Comparison of ENCODE assay signal across 8 cellular contexts in genomic region chr11:103091024-103091423, GRCh38. TPM values are rescaled to one million over a fixed set of nuclear protein-coding genes. Genes with fewer than 3 reads are reported as not detected.
A peak's percentile ranks its signal among the peaks of the same experiment; 100 is the strongest.
DNase-seq lines count a peak whose midpoint lies in the region; ATAC-seq and TF ChIP-seq lines count a peak whose summit lies in the region.

No MANE protein-coding gene starts in this region.

- H3K27ac ChIP-seq in Karpas-422 (ENCODE audit: low read length), result peak overlapping the region; percentile 46
- H3K27ac ChIP-seq in suprapubic skin, result no peak overlapping the region

- no peaks in the 10 kb centered on the region; the same call in 1 of the 2 replicates for H3K9me2 ChIP-seq in Karpas-422 (replicated peaks; ENCODE audit: insufficient read depth, low read length)

- H3K27me3 Mint-ChIP-seq in activated T-helper 2 cell treated with anti-CD3 and anti-CD28 coated beads, Interferon-gamma antibody, Interleukin-2, Interleukin-4, amounts not matched to agents 10 μg/mL and 5 μg/mL and 100 μg/mL, durations not matched to agents 14 hours and 24 hours and 36 hours (ENCODE audit: low read depth), result peaks cover 18% of the 10 kb centered on the region
- H3K27me3 Mint-ChIP-seq in immature natural killer cell (ENCODE audit: low read depth in 3 of 3), result peaks cover 4 to 24% (median 14%) of the 10 kb centered on the region in 3 donors

- no peak for TF ChIP-seq EP300 in suprapubic skin (IDR thresholded peaks at IDR 0.05)

- no peak for ATAC-seq in HG03469 (IDR thresholded peaks at IDR 0.05; ENCODE audit: unreplicated experiment)

- H3K4me3 Mint-ChIP-seq in activated T-helper 2 cell treated with anti-CD3 and anti-CD28 coated beads, Interferon-gamma antibody, Interleukin-2, Interleukin-4, amounts not matched to agents 10 μg/mL and 5 μg/mL and 100 μg/mL, durations not matched to agents 14 hours and 24 hours and 36 hours (ENCODE audit: low read depth), result peak overlapping the region; percentile 89
- H3K4me3 Mint-ChIP-seq in immature natural killer cell, result peak overlapping the region; percentile 91 to 96 (median 95)

- H3K4me3 ChIP-seq in Karpas-422 (ENCODE audit: low read length) (peak overlapping the region; percentile 88), suprapubic skin (peak overlapping the region; percentile 81)

- peak overlapping the region; percentile 73 for H3K4me2 ChIP-seq in Karpas-422 (ENCODE audit: low read depth, low read length, poor library complexity, severe bottlenecking)

- H4K20me1 ChIP-seq in Karpas-422 (ENCODE audit: insufficient read depth, low read depth, low read length), result peaks cover 35% of the 10 kb centered on the region

- peaks cover 28% of the 10 kb centered on the region for H3K4me1 Mint-ChIP-seq in activated T-helper 2 cell treated with anti-CD3 and anti-CD28 coated beads, Interferon-gamma antibody, Interleukin-2, Interleukin-4, amounts not matched to agents 10 μg/mL and 5 μg/mL and 100 μg/mL, durations not matched to agents 14 hours and 24 hours and 36 hours (ENCODE audit: low read depth)
- H3K4me1 Mint-ChIP-seq in immature natural killer cell, result peaks cover 27 to 50% of the 10 kb centered on the region in 2 donors

- DNase-seq in NCI-H345 (lab: John Stamatoyannopoulos, UW) (peak; percentile 39), NCI-H345 treated with DMSO at 0.1 percent for 48 hours (lab: John Stamatoyannopoulos, UW; ENCODE audit: unreplicated experiment) (no peak), Karpas-422 (peak; percentile 79), immature natural killer cell (no peak), suprapubic skin (ENCODE audit: low spot score in 2 of 2) (no peak), NCI-H1694 (lab: John Stamatoyannopoulos, UW) (no peak)
- no peak for DNase-seq in activated T-helper 2 cell treated with anti-CD3 and anti-CD28 coated beads, Interferon-gamma antibody, Interleukin-2, Interleukin-4, amounts not matched to agents 10 μg/mL and 5 μg/mL and 100 μg/mL, durations not matched to agents 14 hours and 24 hours and 36 hours (ENCODE audit: low spot score)

- H3K36me3 ChIP-seq in Karpas-422 (ENCODE audit: insufficient read depth, low read length) (peaks cover 37% of the 10 kb centered on the region), suprapubic skin (peaks cover 4% of the 10 kb centered on the region)

- peaks cover 45% of the 10 kb centered on the region for H3K4me1 ChIP-seq in Karpas-422 (ENCODE audit: low read length)
- H3K4me1 ChIP-seq in suprapubic skin, result peaks cover 31% of the 10 kb centered on the region

- H3K9me3 ChIP-seq in Karpas-422 (ENCODE audit: low read length), result no peaks in the 10 kb centered on the region
- H3K9me3 ChIP-seq in suprapubic skin, result no peaks in the 10 kb centered on the region

- 1% methylated on average over 3 of the region's 3 CpGs for WGBS in suprapubic skin

- H3K9me3 Mint-ChIP-seq in activated T-helper 2 cell treated with anti-CD3 and anti-CD28 coated beads, Interferon-gamma antibody, Interleukin-2, Interleukin-4, amounts not matched to agents 10 μg/mL and 5 μg/mL and 100 μg/mL, durations not matched to agents 14 hours and 24 hours and 36 hours, result no peaks in the 10 kb centered on the region
- peaks cover 0 to 2% (median 0%) of the 10 kb centered on the region in 6 donors for H3K9me3 Mint-ChIP-seq in immature natural killer cell

- intact Hi-C loops in activated T-helper 2 cell treated with anti-CD3 and anti-CD28 coated beads, Interferon-gamma antibody, Interleukin-2, Interleukin-4, amounts not matched to agents 10 μg/mL and 5 μg/mL and 100 μg/mL, durations not matched to agents 14 hours and 24 hours and 36 hours (cut with micrococcal nuclease), result no loop called here

- peak overlapping the region; percentile 95 for H3K9ac ChIP-seq in Karpas-422 (ENCODE audit: low read length)

- H3K79me2 ChIP-seq in Karpas-422 (ENCODE audit: low read length), result peaks cover 65% of the 10 kb centered on the region

- H3K36me3 Mint-ChIP-seq in activated T-helper 2 cell treated with anti-CD3 and anti-CD28 coated beads, Interferon-gamma antibody, Interleukin-2, Interleukin-4, amounts not matched to agents 10 μg/mL and 5 μg/mL and 100 μg/mL, durations not matched to agents 14 hours and 24 hours and 36 hours (ENCODE audit: low read depth), result peaks cover 26% of the 10 kb centered on the region
- H3K36me3 Mint-ChIP-seq in immature natural killer cell, result peaks cover 0 to 14% (median 3%) of the 10 kb centered on the region in 3 donors

- no peak for TF ChIP-seq CTCF in suprapubic skin (IDR thresholded peaks at IDR 0.05)

- no peaks in the 10 kb centered on the region for H3K27me3 ChIP-seq in Karpas-422 (ENCODE audit: low read length)
- peaks cover 16% of the 10 kb centered on the region for H3K27me3 ChIP-seq in suprapubic skin

- H3K27ac Mint-ChIP-seq in activated T-helper 2 cell treated with anti-CD3 and anti-CD28 coated beads, Interferon-gamma antibody, Interleukin-2, Interleukin-4, amounts not matched to agents 10 μg/mL and 5 μg/mL and 100 μg/mL, durations not matched to agents 14 hours and 24 hours and 36 hours, result peak overlapping the region; percentile 91
- peak overlapping the region in 5 of 6 donors; percentile 28 to 94 (median 66) for H3K27ac Mint-ChIP-seq in immature natural killer cell

- no peak overlapping the region for H2AFZ ChIP-seq in Karpas-422 (ENCODE audit: low read length)

- TF ChIP-seq POLR2A in suprapubic skin (IDR thresholded peaks at IDR 0.05), result no peak

RNA-seq across cellular contexts. Expression of gene DCUN1D5, which starts 0.9 kb away (rescaled TPM):
- 243 and 322 TPM in 2 replicates for total RNA-seq in Karpas-422 (2014; rRNA removed; shearing (Covaris generic); ENCODE audit: low replicate concordance)
- total RNA-seq in activated T-helper 2 cell treated with anti-CD3 and anti-CD28 coated beads, Interferon-gamma antibody, Interleukin-2, Interleukin-4, amounts not matched to agents 10 μg/mL and 5 μg/mL and 100 μg/mL, durations not matched to agents 14 hours and 24 hours and 36 hours, result 59.7 and 66.6 TPM in 2 replicates
- polyA plus RNA-seq in immature natural killer cell, result 10 to 100 TPM; 26.1 to 34.4 (median 26.9) TPM
- 10 to 100 TPM; 31.2 to 72.2 (median 49.0) TPM for total RNA-seq in suprapubic skin

RNA-seq across cellular contexts. Expression of gene DYNC2H1, which starts 18.2 kb away (rescaled TPM):
- 1.2 and 3.9 TPM in 2 replicates for total RNA-seq in Karpas-422 (2014; rRNA removed; shearing (Covaris generic); ENCODE audit: low replicate concordance)
- 0.46 and 0.67 TPM in 2 replicates for total RNA-seq in activated T-helper 2 cell treated with anti-CD3 and anti-CD28 coated beads, Interferon-gamma antibody, Interleukin-2, Interleukin-4, amounts not matched to agents 10 μg/mL and 5 μg/mL and 100 μg/mL, durations not matched to agents 14 hours and 24 hours and 36 hours
- 1 to 10 TPM in 2 of 3 donors, under 1 TPM in 1; 0.93 to 2.0 (median 1.0) TPM for polyA plus RNA-seq in immature natural killer cell
- total RNA-seq in suprapubic skin, result 10 to 100 TPM in 2 of 4 donors, 1 to 10 TPM in 2; 8.4 to 33.2 (median 11.5) TPM

Comparison
In these comparisons a context has a peak if more than half of its experiments do, and no peak if none do; other contexts are left out.
1. DNase-seq: peak in NCI-H345 (single experiment) and Karpas-422 (single experiment); none in NCI-H345 treated with DMSO at 0.1 percent for 48 hours (single experiment), activated T-helper 2 cell treated with anti-CD3 and anti-CD28 coated beads, Interferon-gamma antibody, Interleukin-2, Interleukin-4, amounts not matched to agents 10 μg/mL and 5 μg/mL and 100 μg/mL, durations not matched to agents 14 hours and 24 hours and 36 hours (single experiment), immature natural killer cell (0 of 3), suprapubic skin (0 of 2) and NCI-H1694 (single experiment).